8 cellular contexts compared by ENCODE assay signal in genomic region chr4:154559141-154559841, GRCh38. TPM values are rescaled to one million over a fixed set of nuclear protein-coding genes. Genes with fewer than 3 reads are reported as not detected.
DNase-seq lines count a peak whose midpoint lies in the region; ATAC-seq and TF ChIP-seq lines count a peak whose summit lies in the region.

No MANE protein-coding gene starts in this region.

- H3K4me3 Mint-ChIP-seq in activated CD8-positive, alpha-beta T cell treated with anti-CD3 and anti-CD28 coated beads for 36 hours, result no peak overlapping the region
- no peak overlapping the region for H3K4me3 Mint-ChIP-seq in activated CD8-positive, alpha-beta T cell treated with anti-CD3 and anti-CD28 coated beads, Interleukin-2, amount 10 ng/mL, durations not matched to agents 7 days and 5 days

- peaks cover 9% of the 10 kb centered on the region for H3K79me2 ChIP-seq in hepatocyte

- ATAC-seq in activated CD8-positive, alpha-beta T cell treated with anti-CD3 and anti-CD28 coated beads for 36 hours, result peak; percentile 56
- ATAC-seq in activated CD8-positive, alpha-beta T cell treated with anti-CD3 and anti-CD28 coated beads, Interleukin-2, amount 10 ng/mL, durations not matched to agents 7 days and 5 days, result no peak
- ATAC-seq in GM21423 (IDR thresholded peaks at IDR 0.05; ENCODE audit: unreplicated experiment) (peak; percentile 85), HG03565 (IDR thresholded peaks at IDR 0.05; ENCODE audit: unreplicated experiment) (peak; percentile 85), SK-N-SH treated with all-trans-retinoic acid at 6 μM for 48 hours (peak; percentile 99)

- peaks cover 3% of the 10 kb centered on the region for H3K27me3 Mint-ChIP-seq in activated CD8-positive, alpha-beta T cell treated with anti-CD3 and anti-CD28 coated beads for 36 hours
- H3K27me3 Mint-ChIP-seq in activated CD8-positive, alpha-beta T cell treated with anti-CD3 and anti-CD28 coated beads, Interleukin-2, amount 10 ng/mL, durations not matched to agents 7 days and 5 days (ENCODE audit: low read depth), result peaks cover 7% of the 10 kb centered on the region

- H3K36me3 Mint-ChIP-seq in activated CD8-positive, alpha-beta T cell treated with anti-CD3 and anti-CD28 coated beads for 36 hours (ENCODE audit: low read depth), result no peaks in the 10 kb centered on the region
- no peaks in the 10 kb centered on the region for H3K36me3 Mint-ChIP-seq in activated CD8-positive, alpha-beta T cell treated with anti-CD3 and anti-CD28 coated beads, Interleukin-2, amount 10 ng/mL, durations not matched to agents 7 days and 5 days (ENCODE audit: low read depth)

- H3K27me3 ChIP-seq in hepatocyte (no peaks in the 10 kb centered on the region), tibial nerve (no peaks in the 10 kb centered on the region)

- H3K27ac Mint-ChIP-seq in activated CD8-positive, alpha-beta T cell treated with anti-CD3 and anti-CD28 coated beads for 36 hours, result no peak overlapping the region
- no peak overlapping the region for H3K27ac Mint-ChIP-seq in activated CD8-positive, alpha-beta T cell treated with anti-CD3 and anti-CD28 coated beads, Interleukin-2, amount 10 ng/mL, durations not matched to agents 7 days and 5 days

- H3K4me1 ChIP-seq in hepatocyte (ENCODE audit: insufficient read depth), result no peaks in the 10 kb centered on the region
- no peaks in the 10 kb centered on the region for H3K4me1 ChIP-seq in tibial nerve

- H3K9me3 Mint-ChIP-seq in activated CD8-positive, alpha-beta T cell treated with anti-CD3 and anti-CD28 coated beads for 36 hours, result no peaks in the 10 kb centered on the region
- no peaks in the 10 kb centered on the region for H3K9me3 Mint-ChIP-seq in activated CD8-positive, alpha-beta T cell treated with anti-CD3 and anti-CD28 coated beads, Interleukin-2, amount 10 ng/mL, durations not matched to agents 7 days and 5 days (ENCODE audit: insufficient read depth)

- peak; percentile 60 for TF ChIP-seq CTCF in activated CD8-positive, alpha-beta T cell treated with anti-CD3 and anti-CD28 coated beads for 36 hours (IDR thresholded peaks at IDR 0.05)
- TF ChIP-seq CTCF in hepatocyte (IDR thresholded peaks at IDR 0.05; ENCODE audit: poor library complexity) (peak; percentile 68), tibial nerve (IDR thresholded peaks at IDR 0.05) (peak in 3 of 5 experiments; percentile 26 to 43 (median 40))

- H3K4me3 ChIP-seq in hepatocyte (no peak overlapping the region), tibial nerve (no peak overlapping the region)

- H3K27ac ChIP-seq in hepatocyte (peak overlapping the region; percentile 10), tibial nerve (no peak overlapping the region)

- POLR2A ChIA-PET in activated CD8-positive, alpha-beta T cell treated with anti-CD3 and anti-CD28 coated beads for 36 hours (lab: Charles Lee), result interaction anchor here (1.0 kb wide), 1 partner anchor 39 kb away, joined by 5 read pairs; no protein-coding TSS in a partner anchor
- POLR2A ChIA-PET in activated CD8-positive, alpha-beta T cell treated with anti-CD3 and anti-CD28 coated beads, Interleukin-2, amount 10 ng/mL, durations not matched to agents 7 days and 5 days (lab: Charles Lee), result interaction anchor here (1.0 to 1.4 kb wide), 2 partner anchors 9 to 60 kb away, joined by 3 to 5 read pairs; partner anchors contain the start of gene PLRG1

- H3K4me2 ChIP-seq in hepatocyte, result peak overlapping the region; percentile 35

- H4K20me1 ChIP-seq in hepatocyte (ENCODE audit: insufficient read depth, poor library complexity, severe bottlenecking), result no peaks in the 10 kb centered on the region

- no peaks in the 10 kb centered on the region for H3K9me2 ChIP-seq in hepatocyte (replicated peaks; ENCODE audit: insufficient read depth)

- TF ChIP-seq EP300 in tibial nerve (IDR thresholded peaks at IDR 0.05), result no peak

- H3K4me1 Mint-ChIP-seq in activated CD8-positive, alpha-beta T cell treated with anti-CD3 and anti-CD28 coated beads for 36 hours (ENCODE audit: low read depth), result no peaks in the 10 kb centered on the region
- peaks cover 3% of the 10 kb centered on the region for H3K4me1 Mint-ChIP-seq in activated CD8-positive, alpha-beta T cell treated with anti-CD3 and anti-CD28 coated beads, Interleukin-2, amount 10 ng/mL, durations not matched to agents 7 days and 5 days (ENCODE audit: low read depth)

- H3K36me3 ChIP-seq in hepatocyte (replicated peaks; ENCODE audit: insufficient read depth, low read depth) (no peaks in the 10 kb centered on the region), tibial nerve (no peaks in the 10 kb centered on the region)

- 51% methylated on average over 4 of the region's 4 CpGs for WGBS in hepatocyte (ENCODE audit: low lambda C conversion rate, missing lambda C conversion rate)
- WGBS in tibial nerve, 2 donors, result 61 to 70% methylated on average over 4 of the region's 4 CpGs

- TF ChIP-seq POLR2A in tibial nerve (IDR thresholded peaks at IDR 0.05), result no peak

- no peak overlapping the region for H2AFZ ChIP-seq in hepatocyte

- H3K9me3 ChIP-seq in hepatocyte (ENCODE audit: low read depth) (no peaks in the 10 kb centered on the region), tibial nerve (no peaks in the 10 kb centered on the region)

- intact Hi-C loops in activated CD8-positive, alpha-beta T cell treated with anti-CD3 and anti-CD28 coated beads for 36 hours (cut with micrococcal nuclease), result loop anchor here (2.0 to 10.0 kb wide), 2 partner anchors 60 to 816 kb away; partner anchors contain the start of gene MAP9

- CTCF ChIA-PET in activated CD8-positive, alpha-beta T cell treated with anti-CD3 and anti-CD28 coated beads for 36 hours (lab: Charles Lee), result interaction anchor here (0.7 to 5.8 kb wide), 19 partner anchors 9 to 1251 kb away, joined by 3 to 141 read pairs (median 3); partner anchors contain the start of gene PLRG1
- CTCF ChIA-PET in activated CD8-positive, alpha-beta T cell treated with anti-CD3 and anti-CD28 coated beads, Interleukin-2, amount 10 ng/mL, durations not matched to agents 7 days and 5 days (lab: Charles Lee), result interaction anchor here (0.6 to 6.0 kb wide), 14 partner anchors 9 to 73 kb away, joined by 3 to 160 read pairs (median 4); partner anchors contain the start of genes FGG and PLRG1

- DNase-seq in activated CD8-positive, alpha-beta T cell treated with anti-CD3 and anti-CD28 coated beads for 36 hours, result peak; percentile 6
- DNase-seq in activated CD8-positive, alpha-beta T cell treated with anti-CD3 and anti-CD28 coated beads, Interleukin-2, amount 10 ng/mL, durations not matched to agents 7 days and 5 days, result no peak
- DNase-seq in hepatocyte (ENCODE audit: low spot score) (peak; percentile 80), tibial nerve (ENCODE audit: low spot score in 2 of 2) (no peak)
- DNase-seq in activated naive CD4-positive, alpha-beta T cell (lab: John Stamatoyannopoulos, UW), result no peak

TF ChIP-seq in SK-N-SH treated with all-trans-retinoic acid at 6 μM for 48 hours, 23 proteins besides CTCF, POLR2A, EP300 and RAD21 (continues in another document):
- no peak for TF ChIP-seq ZFP30 (CRISPR knock-in tag; IDR thresholded peaks at IDR 0.05)
- TF ChIP-seq ESRRG (CRISPR knock-in tag; IDR thresholded peaks at IDR 0.05), result no peak
- no peak for TF ChIP-seq GLIS3 (CRISPR knock-in tag; IDR thresholded peaks at IDR 0.05)
- TF ChIP-seq PPARA (CRISPR knock-in tag; IDR thresholded peaks at IDR 0.05; ENCODE audit: borderline replicate concordance), result no peak
- no peak for TF ChIP-seq BACH2 (CRISPR knock-in tag; IDR thresholded peaks at IDR 0.05; ENCODE audit: borderline replicate concordance)
- no peak for TF ChIP-seq POU6F1 (CRISPR knock-in tag; IDR thresholded peaks at IDR 0.05; ENCODE audit: borderline replicate concordance, low read depth)

RNA-seq across cellular contexts. Expression of gene FGB, which starts 3.5 kb away (rescaled TPM):
- total RNA-seq in activated CD8-positive, alpha-beta T cell treated with anti-CD3 and anti-CD28 coated beads for 36 hours, result not detected
- total RNA-seq in activated CD8-positive, alpha-beta T cell treated with anti-CD3 and anti-CD28 coated beads, Interleukin-2, amount 10 ng/mL, durations not matched to agents 7 days and 5 days, result not detected
- 1,901 and 1,953 TPM in 2 replicates for total RNA-seq in hepatocyte
- 1,888 and 2,096 TPM in 2 replicates for polyA plus RNA-seq in hepatocyte
- total RNA-seq in tibial nerve, result not detected

RNA-seq across cellular contexts. Expression of gene PLRG1, which starts 9.1 kb away (rescaled TPM):
- 100 to 1,000 TPM; 114 to 121 TPM for total RNA-seq in activated CD8-positive, alpha-beta T cell treated with anti-CD3 and anti-CD28 coated beads for 36 hours
- 10 to 100 TPM; 80.1 to 82.6 TPM for total RNA-seq in activated CD8-positive, alpha-beta T cell treated with anti-CD3 and anti-CD28 coated beads, Interleukin-2, amount 10 ng/mL, durations not matched to agents 7 days and 5 days
- 63.9 and 67.3 TPM in 2 replicates for total RNA-seq in hepatocyte
- polyA plus RNA-seq in hepatocyte, result 54.4 and 60.0 TPM in 2 replicates
- 10 to 100 TPM; 32.7 to 47.2 (median 36.5) TPM for total RNA-seq in tibial nerve

RNA-seq across cellular contexts. Expression of gene FGA, which starts 31.3 kb away (rescaled TPM):
- total RNA-seq in activated CD8-positive, alpha-beta T cell treated with anti-CD3 and anti-CD28 coated beads for 36 hours, result not detected
- not detected for total RNA-seq in activated CD8-positive, alpha-beta T cell treated with anti-CD3 and anti-CD28 coated beads, Interleukin-2, amount 10 ng/mL, durations not matched to agents 7 days and 5 days
- total RNA-seq in hepatocyte (1,189 and 1,239 TPM in 2 replicates), tibial nerve (1 to 10 TPM in 1 of 4 donors, not detected in 3; 7.2 TPM)
- polyA plus RNA-seq in hepatocyte, result 446 and 579 TPM in 2 replicates

RNA-seq across cellular contexts. Expression of gene FGG, which starts 53.2 kb away (rescaled TPM):
- total RNA-seq in activated CD8-positive, alpha-beta T cell treated with anti-CD3 and anti-CD28 coated beads for 36 hours, result not detected
- not detected for total RNA-seq in activated CD8-positive, alpha-beta T cell treated with anti-CD3 and anti-CD28 coated beads, Interleukin-2, amount 10 ng/mL, durations not matched to agents 7 days and 5 days
- total RNA-seq in hepatocyte (1,531 and 1,684 TPM in 2 replicates), tibial nerve (not detected)
- polyA plus RNA-seq in hepatocyte, result 1,125 and 1,415 TPM in 2 replicates

Comparison
In these comparisons a context has a peak if more than half of its experiments do, and no peak if none do; other contexts are left out.
1. DNase-seq: peak in activated CD8-positive, alpha-beta T cell treated with anti-CD3 and anti-CD28 coated beads for 36 hours (single experiment) and hepatocyte (single experiment); none in activated CD8-positive, alpha-beta T cell treated with anti-CD3 and anti-CD28 coated beads, Interleukin-2, amount 10 ng/mL, durations not matched to agents 7 days and 5 days (single experiment), tibial nerve (0 of 2) and activated naive CD4-positive, alpha-beta T cell (0 of 4).
2. RNA of gene FGB, which starts 3.5 kb away (total RNA-seq): 1,901 to 1,953 TPM in hepatocyte; not detected in activated CD8-positive, alpha-beta T cell treated with anti-CD3 and anti-CD28 coated beads for 36 hours, not detected in activated CD8-positive, alpha-beta T cell treated with anti-CD3 and anti-CD28 coated beads, Interleukin-2, amount 10 ng/mL, durations not matched to agents 7 days and 5 days and not detected in tibial nerve; every median in the first group is over 1,000 times any median in the second.
3. RNA of gene FGA, which starts 31.3 kb away (total RNA-seq): 1,189 to 1,239 TPM in hepatocyte; 7.2 TPM in tibial nerve, not detected in activated CD8-positive, alpha-beta T cell treated with anti-CD3 and anti-CD28 coated beads for 36 hours and not detected in activated CD8-positive, alpha-beta T cell treated with anti-CD3 and anti-CD28 coated beads, Interleukin-2, amount 10 ng/mL, durations not matched to agents 7 days and 5 days; every median in the first group is over 100 times any median in the second.
4. Peak in every context shown above with its lines, with median percentiles within 50 percentile points of each other: CTCF ChIP-seq.